Comparison of ENCODE assay signal across 1 cellular context in genomic region chr20:23193985-23194384, GRCh38.
A peak's percentile ranks its signal among the peaks of the same experiment; 100 is the strongest.
TF ChIP-seq lines count a peak whose summit lies in the region.

No MANE protein-coding gene starts in this region.

TF ChIP-seq in K562, 482 proteins besides CTCF, POLR2A, EP300 and RAD21 (continued from another document and continues in another):
- TF ChIP-seq, protein P1, sequence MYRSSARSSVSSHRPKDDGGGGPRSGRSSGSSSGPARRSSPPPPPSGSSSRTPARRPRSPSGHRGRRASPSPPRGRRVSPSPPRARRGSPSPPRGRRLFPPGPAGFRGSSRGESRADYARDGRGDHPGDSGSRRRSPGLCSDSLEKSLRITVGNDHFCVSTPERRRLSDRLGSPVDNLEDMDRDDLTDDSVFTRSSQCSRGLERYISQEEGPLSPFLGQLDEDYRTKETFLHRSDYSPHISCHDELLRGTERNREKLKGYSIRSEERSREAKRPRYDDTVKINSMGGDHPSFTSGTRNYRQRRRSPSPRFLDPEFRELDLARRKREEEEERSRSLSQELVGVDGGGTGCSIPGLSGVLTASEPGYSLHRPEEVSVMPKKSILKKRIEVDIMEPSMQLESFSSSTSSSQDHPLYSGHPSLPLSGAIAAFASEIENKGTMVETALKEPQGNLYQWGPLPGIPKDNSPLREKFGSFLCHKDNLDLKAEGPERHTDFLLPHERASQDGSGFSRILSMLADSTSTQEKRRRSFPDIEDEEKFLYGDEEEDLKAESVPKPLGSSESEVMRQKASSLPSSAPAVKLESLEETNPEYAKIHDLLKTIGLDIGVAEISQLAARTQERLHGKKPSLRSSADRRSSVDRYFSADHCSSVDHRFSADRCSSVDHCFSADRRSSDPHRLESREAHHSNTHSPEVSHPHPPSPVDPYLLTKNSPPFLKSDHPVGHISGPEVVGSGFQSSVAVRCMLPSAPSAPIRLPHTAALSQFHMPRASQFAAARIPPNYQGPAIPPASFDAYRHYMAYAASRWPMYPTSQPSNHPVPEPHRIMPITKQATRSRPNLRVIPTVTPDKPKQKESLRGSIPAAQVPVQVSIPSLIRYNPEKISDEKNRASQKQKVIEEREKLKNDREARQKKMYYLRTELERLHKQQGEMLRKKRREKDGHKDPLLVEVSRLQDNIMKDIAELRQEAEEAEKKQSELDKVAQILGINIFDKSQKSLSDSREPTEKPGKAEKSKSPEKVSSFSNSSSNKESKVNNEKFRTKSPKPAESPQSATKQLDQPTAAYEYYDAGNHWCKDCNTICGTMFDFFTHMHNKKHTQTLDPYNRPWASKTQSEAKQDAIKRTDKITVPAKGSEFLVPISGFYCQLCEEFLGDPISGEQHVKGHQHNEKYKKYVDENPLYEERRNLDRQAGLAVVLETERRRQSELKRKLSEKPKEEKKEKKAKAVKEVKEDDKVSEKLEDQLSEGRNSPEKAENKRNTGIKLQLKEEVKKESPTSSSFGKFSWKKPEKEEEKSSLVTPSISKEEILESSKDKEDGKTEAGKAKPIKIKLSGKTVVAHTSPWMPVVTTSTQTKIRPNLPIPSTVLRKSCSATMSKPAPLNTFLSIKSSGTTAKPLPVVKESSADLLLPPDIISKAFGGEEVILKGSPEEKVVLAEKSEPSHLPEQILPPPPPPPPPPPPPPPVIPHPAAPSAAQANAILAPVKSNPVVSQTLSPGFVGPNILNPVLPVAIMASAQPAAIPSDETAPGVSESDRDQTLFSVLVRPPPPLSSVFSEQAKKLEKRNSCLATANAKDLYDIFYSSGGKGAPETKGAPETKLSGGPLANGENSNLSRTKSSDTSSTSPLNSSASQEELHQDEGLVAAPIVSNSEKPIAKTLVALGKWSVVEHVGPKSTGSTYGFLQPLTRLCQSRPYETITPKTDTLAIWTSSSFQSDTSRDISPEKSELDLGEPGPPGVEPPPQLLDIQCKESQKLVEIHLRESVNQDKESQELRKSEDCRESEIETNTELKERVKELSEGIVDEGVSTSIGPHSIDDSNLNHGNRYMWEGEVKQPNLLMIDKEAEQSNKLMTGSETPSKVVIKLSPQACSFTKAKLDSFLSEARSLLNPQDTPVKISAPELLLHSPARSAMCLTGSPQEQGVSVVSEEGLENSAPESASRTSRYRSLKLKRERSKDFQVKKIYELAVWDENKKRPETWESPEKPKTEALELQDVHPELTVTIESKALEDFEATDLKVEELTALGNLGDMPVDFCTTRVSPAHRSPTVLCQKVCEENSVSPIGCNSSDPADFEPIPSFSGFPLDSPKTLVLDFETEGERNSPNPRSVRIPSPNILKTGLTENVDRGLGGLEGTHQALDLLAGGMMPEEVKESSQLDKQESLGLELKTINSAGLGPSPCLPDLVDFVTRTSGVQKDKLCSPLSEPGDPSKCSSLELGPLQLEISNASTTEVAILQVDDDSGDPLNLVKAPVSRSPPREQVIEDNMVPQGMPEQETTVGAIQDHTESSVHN (IDR thresholded peaks at IDR 0.05; ENCODE audit: borderline replicate concordance in 1 of 2, low read depth in 1 of 2) = no peak
- TF ChIP-seq ZFPM2 (CRISPR knock-in tag; IDR thresholded peaks at IDR 0.05) (no peak), RBM39 (optimal IDR thresholded peaks at IDR 0.05; ENCODE audit: low read depth, low read length) (no peak), TRIM24 (IDR thresholded peaks at IDR 0.05) (0 out of 4 replicates have a peak, but pooled peaks of 1 of the 2 experiments have one; percentile 58), NFIX (CRISPR knock-in tag; IDR thresholded peaks at IDR 0.05; ENCODE audit: low read depth) (no peak), CBFB (CRISPR knock-in tag; IDR thresholded peaks at IDR 0.05) (no peak), ZNF830 (CRISPR knock-in tag; IDR thresholded peaks at IDR 0.05) (no peak), DPF2 (IDR thresholded peaks at IDR 0.05) (peak; percentile 18; the same call in 1 of the 2 replicates), ZNF134 (CRISPR knock-in tag; conservative IDR thresholded peaks at IDR 0.05) (no peak), FUS (optimal IDR thresholded peaks at IDR 0.05; ENCODE audit: low read depth, low read length) (no peak), ZNF12 (CRISPR knock-in tag; IDR thresholded peaks at IDR 0.05) (no peak), CBX1 (IDR thresholded peaks at IDR 0.05; ENCODE audit: low read depth) (no peak), TCF7 (IDR thresholded peaks at IDR 0.05; ENCODE audit: borderline replicate concordance) (no peak), NCOA6 (IDR thresholded peaks at IDR 0.05) (no peak), EHMT2 (IDR thresholded peaks at IDR 0.05) (peak; percentile 33; the same call in 1 of the 2 replicates), XRCC4 (IDR thresholded peaks at IDR 0.05; ENCODE audit: extremely low read depth, insufficient read depth, insufficient read length) (no peak), FOXM1 (IDR thresholded peaks at IDR 0.05; ENCODE audit: low read depth) (peak; percentile 63; the same call in 1 of the 2 replicates), FOXM1 (CRISPR knock-in tag; IDR thresholded peaks at IDR 0.05; ENCODE audit: low read depth) (no peak), SMARCA5 (IDR thresholded peaks at IDR 0.05) (no peak), SMAD3 (CRISPR knock-in tag; conservative IDR thresholded peaks at IDR 0.05) (no peak), PREB (CRISPR knock-in tag; IDR thresholded peaks at IDR 0.05) (no peak), TAF15 (IDR thresholded peaks at IDR 0.05; ENCODE audit: low read depth, low read length) (no peak), DMBX1 (CRISPR knock-in tag; IDR thresholded peaks at IDR 0.05; ENCODE audit: borderline replicate concordance) (no peak), POLR2B (IDR thresholded peaks at IDR 0.05; ENCODE audit: low read depth, partially characterized antibody) (no peak), RB1 (IDR thresholded peaks at IDR 0.05; ENCODE audit: low read depth) (no peak), SMARCA4 (IDR thresholded peaks at IDR 0.05) (no peak), ZNF324 (CRISPR knock-in tag; IDR thresholded peaks at IDR 0.05) (no peak), NFXL1 (CRISPR knock-in tag; IDR thresholded peaks at IDR 0.05) (no peak), ZBED1 (IDR thresholded peaks at IDR 0.05) (no peak), MAFK (IDR thresholded peaks at IDR 0.05; ENCODE audit: low read length) (no peak)
- TF ChIP-seq, protein P2, sequence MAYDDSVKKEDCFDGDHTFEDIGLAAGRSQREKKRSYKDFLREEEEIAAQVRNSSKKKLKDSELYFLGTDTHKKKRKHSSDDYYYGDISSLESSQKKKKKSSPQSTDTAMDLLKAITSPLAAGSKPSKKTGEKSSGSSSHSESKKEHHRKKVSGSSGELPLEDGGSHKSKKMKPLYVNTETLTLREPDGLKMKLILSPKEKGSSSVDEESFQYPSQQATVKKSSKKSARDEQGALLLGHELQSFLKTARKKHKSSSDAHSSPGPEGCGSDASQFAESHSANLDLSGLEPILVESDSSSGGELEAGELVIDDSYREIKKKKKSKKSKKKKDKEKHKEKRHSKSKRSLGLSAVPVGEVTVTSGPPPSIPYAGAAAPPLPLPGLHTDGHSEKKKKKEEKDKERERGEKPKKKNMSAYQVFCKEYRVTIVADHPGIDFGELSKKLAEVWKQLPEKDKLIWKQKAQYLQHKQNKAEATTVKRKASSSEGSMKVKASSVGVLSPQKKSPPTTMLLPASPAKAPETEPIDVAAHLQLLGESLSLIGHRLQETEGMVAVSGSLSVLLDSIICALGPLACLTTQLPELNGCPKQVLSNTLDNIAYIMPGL (CRISPR knock-in tag; IDR thresholded peaks at IDR 0.05) = no peak
- TF ChIP-seq, protein P3, sequence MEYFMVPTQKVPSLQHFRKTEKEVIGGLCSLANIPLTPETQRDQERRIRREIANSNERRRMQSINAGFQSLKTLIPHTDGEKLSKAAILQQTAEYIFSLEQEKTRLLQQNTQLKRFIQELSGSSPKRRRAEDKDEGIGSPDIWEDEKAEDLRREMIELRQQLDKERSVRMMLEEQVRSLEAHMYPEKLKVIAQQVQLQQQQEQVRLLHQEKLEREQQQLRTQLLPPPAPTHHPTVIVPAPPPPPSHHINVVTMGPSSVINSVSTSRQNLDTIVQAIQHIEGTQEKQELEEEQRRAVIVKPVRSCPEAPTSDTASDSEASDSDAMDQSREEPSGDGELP (CRISPR knock-in tag; IDR thresholded peaks at IDR 0.05; ENCODE audit: borderline replicate concordance) = no peak
- TF ChIP-seq, protein P4, sequence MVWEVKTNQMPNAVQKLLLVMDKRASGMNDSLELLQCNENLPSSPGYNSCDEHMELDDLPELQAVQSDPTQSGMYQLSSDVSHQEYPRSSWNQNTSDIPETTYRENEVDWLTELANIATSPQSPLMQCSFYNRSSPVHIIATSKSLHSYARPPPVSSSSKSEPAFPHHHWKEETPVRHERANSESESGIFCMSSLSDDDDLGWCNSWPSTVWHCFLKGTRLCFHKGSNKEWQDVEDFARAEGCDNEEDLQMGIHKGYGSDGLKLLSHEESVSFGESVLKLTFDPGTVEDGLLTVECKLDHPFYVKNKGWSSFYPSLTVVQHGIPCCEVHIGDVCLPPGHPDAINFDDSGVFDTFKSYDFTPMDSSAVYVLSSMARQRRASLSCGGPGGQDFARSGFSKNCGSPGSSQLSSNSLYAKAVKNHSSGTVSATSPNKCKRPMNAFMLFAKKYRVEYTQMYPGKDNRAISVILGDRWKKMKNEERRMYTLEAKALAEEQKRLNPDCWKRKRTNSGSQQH (CRISPR knock-in tag; IDR thresholded peaks at IDR 0.05) = no peak
- TF ChIP-seq, protein P5, sequence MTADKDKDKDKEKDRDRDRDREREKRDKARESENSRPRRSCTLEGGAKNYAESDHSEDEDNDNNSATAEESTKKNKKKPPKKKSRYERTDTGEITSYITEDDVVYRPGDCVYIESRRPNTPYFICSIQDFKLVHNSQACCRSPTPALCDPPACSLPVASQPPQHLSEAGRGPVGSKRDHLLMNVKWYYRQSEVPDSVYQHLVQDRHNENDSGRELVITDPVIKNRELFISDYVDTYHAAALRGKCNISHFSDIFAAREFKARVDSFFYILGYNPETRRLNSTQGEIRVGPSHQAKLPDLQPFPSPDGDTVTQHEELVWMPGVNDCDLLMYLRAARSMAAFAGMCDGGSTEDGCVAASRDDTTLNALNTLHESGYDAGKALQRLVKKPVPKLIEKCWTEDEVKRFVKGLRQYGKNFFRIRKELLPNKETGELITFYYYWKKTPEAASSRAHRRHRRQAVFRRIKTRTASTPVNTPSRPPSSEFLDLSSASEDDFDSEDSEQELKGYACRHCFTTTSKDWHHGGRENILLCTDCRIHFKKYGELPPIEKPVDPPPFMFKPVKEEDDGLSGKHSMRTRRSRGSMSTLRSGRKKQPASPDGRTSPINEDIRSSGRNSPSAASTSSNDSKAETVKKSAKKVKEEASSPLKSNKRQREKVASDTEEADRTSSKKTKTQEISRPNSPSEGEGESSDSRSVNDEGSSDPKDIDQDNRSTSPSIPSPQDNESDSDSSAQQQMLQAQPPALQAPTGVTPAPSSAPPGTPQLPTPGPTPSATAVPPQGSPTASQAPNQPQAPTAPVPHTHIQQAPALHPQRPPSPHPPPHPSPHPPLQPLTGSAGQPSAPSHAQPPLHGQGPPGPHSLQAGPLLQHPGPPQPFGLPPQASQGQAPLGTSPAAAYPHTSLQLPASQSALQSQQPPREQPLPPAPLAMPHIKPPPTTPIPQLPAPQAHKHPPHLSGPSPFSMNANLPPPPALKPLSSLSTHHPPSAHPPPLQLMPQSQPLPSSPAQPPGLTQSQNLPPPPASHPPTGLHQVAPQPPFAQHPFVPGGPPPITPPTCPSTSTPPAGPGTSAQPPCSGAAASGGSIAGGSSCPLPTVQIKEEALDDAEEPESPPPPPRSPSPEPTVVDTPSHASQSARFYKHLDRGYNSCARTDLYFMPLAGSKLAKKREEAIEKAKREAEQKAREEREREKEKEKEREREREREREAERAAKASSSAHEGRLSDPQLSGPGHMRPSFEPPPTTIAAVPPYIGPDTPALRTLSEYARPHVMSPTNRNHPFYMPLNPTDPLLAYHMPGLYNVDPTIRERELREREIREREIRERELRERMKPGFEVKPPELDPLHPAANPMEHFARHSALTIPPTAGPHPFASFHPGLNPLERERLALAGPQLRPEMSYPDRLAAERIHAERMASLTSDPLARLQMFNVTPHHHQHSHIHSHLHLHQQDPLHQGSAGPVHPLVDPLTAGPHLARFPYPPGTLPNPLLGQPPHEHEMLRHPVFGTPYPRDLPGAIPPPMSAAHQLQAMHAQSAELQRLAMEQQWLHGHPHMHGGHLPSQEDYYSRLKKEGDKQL (CRISPR knock-in tag; IDR thresholded peaks at IDR 0.05; ENCODE audit: borderline replicate concordance) = no peak
- TF ChIP-seq, protein P6, sequence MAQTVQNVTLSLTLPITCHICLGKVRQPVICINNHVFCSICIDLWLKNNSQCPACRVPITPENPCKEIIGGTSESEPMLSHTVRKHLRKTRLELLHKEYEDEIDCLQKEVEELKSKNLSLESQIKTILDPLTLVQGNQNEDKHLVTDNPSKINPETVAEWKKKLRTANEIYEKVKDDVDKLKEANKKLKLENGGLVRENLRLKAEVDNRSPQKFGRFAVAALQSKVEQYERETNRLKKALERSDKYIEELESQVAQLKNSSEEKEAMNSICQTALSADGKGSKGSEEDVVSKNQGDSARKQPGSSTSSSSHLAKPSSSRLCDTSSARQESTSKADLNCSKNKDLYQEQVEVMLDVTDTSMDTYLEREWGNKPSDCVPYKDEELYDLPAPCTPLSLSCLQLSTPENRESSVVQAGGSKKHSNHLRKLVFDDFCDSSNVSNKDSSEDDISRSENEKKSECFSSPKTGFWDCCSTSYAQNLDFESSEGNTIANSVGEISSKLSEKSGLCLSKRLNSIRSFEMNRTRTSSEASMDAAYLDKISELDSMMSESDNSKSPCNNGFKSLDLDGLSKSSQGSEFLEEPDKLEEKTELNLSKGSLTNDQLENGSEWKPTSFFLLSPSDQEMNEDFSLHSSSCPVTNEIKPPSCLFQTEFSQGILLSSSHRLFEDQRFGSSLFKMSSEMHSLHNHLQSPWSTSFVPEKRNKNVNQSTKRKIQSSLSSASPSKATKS (CRISPR knock-in tag; IDR thresholded peaks at IDR 0.05) = no peak
